7 cellular contexts compared by ENCODE assay signal in the genomic region with DNA sequence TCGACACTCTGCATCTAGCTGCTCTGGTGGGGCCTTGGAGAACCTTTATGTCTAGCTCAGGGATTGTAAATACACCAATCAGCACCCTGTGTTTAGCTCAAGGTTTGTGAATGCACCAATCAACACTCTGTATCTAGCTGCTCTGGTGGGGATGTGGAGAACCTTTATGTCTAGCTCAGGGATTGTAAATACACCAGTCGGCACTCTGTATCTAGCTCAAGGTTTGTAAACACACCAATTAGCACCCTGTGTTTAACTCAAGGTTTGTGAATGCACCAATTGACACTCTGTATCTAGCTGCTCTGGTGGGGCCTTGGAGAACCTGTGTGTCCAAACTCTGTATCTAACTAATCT. TPM values are rescaled to one million over a fixed set of nuclear protein-coding genes. Genes with fewer than 3 reads are reported as not detected.
A peak's percentile ranks its signal among the peaks of the same experiment; 100 is the strongest.
DNase-seq lines count a peak whose midpoint lies in the region; ATAC-seq, FAIRE-seq and TF ChIP-seq lines count a peak whose summit lies in the region.
"Not testable (repeated sequence)": the region's sequence is repeated elsewhere in the genome, so short reads cannot be mapped to it uniquely, and the experiment has no call there.

No MANE protein-coding gene starts in this region.

- peaks cover 68% of the 10 kb centered on the region for H3F3A ChIP-seq in DOHH2 (ENCODE audit: control insufficient read depth, insufficient read depth)

- peak overlapping the region; percentile 99 for H3K27ac ChIP-seq in DOHH2 (ENCODE audit: low read depth, low read length)
- peak overlapping the region; percentile 86 for H3K27ac ChIP-seq in GM12878 (ENCODE audit: control insufficient read depth, insufficient read depth)
- peak overlapping the region; percentile 66 for H3K27ac ChIP-seq in naive thymus-derived CD4-positive, alpha-beta T cell (ENCODE audit: low read depth, low read length)

- TF ChIP-seq POLR2A in GM12878 (IDR thresholded peaks at IDR 0.05; ENCODE audit: low read depth, low read length): not testable (repeated sequence)

- not testable (repeated sequence) for TF ChIP-seq CTCF in DOHH2 (IDR thresholded peaks at IDR 0.05; ENCODE audit: low read depth, low read length, poor library complexity, severe bottlenecking); GM12878 (IDR thresholded peaks at IDR 0.05 in 2 of 3, conservative IDR thresholded peaks at IDR 0.05 in 1 of 3; ENCODE audit: control insufficient read depth in 2 of 3, extremely low read depth in 1 of 3, insufficient read depth in 1 of 3, low read depth in 3 of 3, low read length in 3 of 3)

- H3K9me3 Mint-ChIP-seq in T-cell; activated CD4-positive, alpha-beta memory T cell treated with anti-CD3 and anti-CD28 coated beads, Interleukin-2, amount 10 ng/mL, durations not matched to agents 7 days and 5 days; stimulated activated memory B cell treated with anti-CD40 and anti-IgM and Interleukin-4, amounts not matched to agents 10 μg/mL and 1 μg/mL and 100 μg/mL, for 72 hours: not testable (repeated sequence)
- peaks cover 18% of the 10 kb centered on the region for H3K9me3 Mint-ChIP-seq in activated T-helper 2 cell treated with anti-CD3 and anti-CD28 coated beads, Interferon-gamma antibody, Interleukin-2, Interleukin-4, amounts not matched to agents 10 μg/mL and 5 μg/mL and 100 μg/mL, durations not matched to agents 14 hours and 24 hours and 36 hours
- H3K9me3 Mint-ChIP-seq in naive thymus-derived CD4-positive, alpha-beta T cell: peaks cover 0 to 19% (median 2%) of the 10 kb centered on the region in 11 donors

- not testable (repeated sequence) for H3K9me3 ChIP-seq in DOHH2 (ENCODE audit: control insufficient read depth, insufficient read depth, low read length); GM12878 (replicated peaks; ENCODE audit: control insufficient read depth, insufficient read depth, low read length); naive thymus-derived CD4-positive, alpha-beta T cell (ENCODE audit: control insufficient read depth in 2 of 3, low read length in 3 of 3)

- not testable (repeated sequence) for H3K9ac ChIP-seq in GM12878 (ENCODE audit: control insufficient read depth, insufficient read depth, low read length)

- not testable (repeated sequence) for H3K4me2 ChIP-seq in DOHH2 (ENCODE audit: low read length); GM12878 (ENCODE audit: control insufficient read depth, insufficient read depth)

- H3K27me3 ChIP-seq in DOHH2 (ENCODE audit: control insufficient read depth, low read length); GM12878 (replicated peaks in 1 of 2; ENCODE audit: control insufficient read depth in 2 of 2, insufficient read depth in 2 of 2, low read length in 1 of 2); naive thymus-derived CD4-positive, alpha-beta T cell (ENCODE audit: control insufficient read depth in 2 of 2, insufficient read depth in 2 of 2, low read length in 2 of 2): not testable (repeated sequence)

- H2AFZ ChIP-seq in GM12878 (ENCODE audit: control insufficient read depth, low read depth, low read length): not testable (repeated sequence)

- peak overlapping the region; percentile 14 to 75 (median 47) for H3K4me3 Mint-ChIP-seq in T-cell
- not testable (repeated sequence) for H3K4me3 Mint-ChIP-seq in activated CD4-positive, alpha-beta memory T cell treated with anti-CD3 and anti-CD28 coated beads, Interleukin-2, amount 10 ng/mL, durations not matched to agents 7 days and 5 days; activated T-helper 2 cell treated with anti-CD3 and anti-CD28 coated beads, Interferon-gamma antibody, Interleukin-2, Interleukin-4, amounts not matched to agents 10 μg/mL and 5 μg/mL and 100 μg/mL, durations not matched to agents 14 hours and 24 hours and 36 hours (ENCODE audit: low read depth); stimulated activated memory B cell treated with anti-CD40 and anti-IgM and Interleukin-4, amounts not matched to agents 10 μg/mL and 1 μg/mL and 100 μg/mL, for 72 hours
- H3K4me3 Mint-ChIP-seq in naive thymus-derived CD4-positive, alpha-beta T cell: peak overlapping the region in 7 of 10 donors; percentile 29 to 78 (median 69)

- intact Hi-C loops in activated T-helper 2 cell treated with anti-CD3 and anti-CD28 coated beads, Interferon-gamma antibody, Interleukin-2, Interleukin-4, amounts not matched to agents 10 μg/mL and 5 μg/mL and 100 μg/mL, durations not matched to agents 14 hours and 24 hours and 36 hours (cut with micrococcal nuclease); naive thymus-derived CD4-positive, alpha-beta T cell (cut with micrococcal nuclease): not testable (repeated sequence)
- intact Hi-C loops in GM12878 (cut with micrococcal nuclease; ENCODE audit: unreplicated experiment): loop anchor here (10.0 kb wide), 1 partner anchor 344 kb away; no protein-coding TSS in a partner anchor

- H3K9me2 ChIP-seq in DOHH2 (replicated peaks; ENCODE audit: control insufficient read depth, low read length): not testable (repeated sequence)

- not testable (repeated sequence) for H3K4me3 ChIP-seq in DOHH2 (ENCODE audit: low read length); GM12878; naive thymus-derived CD4-positive, alpha-beta T cell (ENCODE audit: low read length)

- CTCF ChIA-PET in T-cell (lab: Charles Lee): not testable (repeated sequence)
- CTCF ChIA-PET in activated CD4-positive, alpha-beta memory T cell treated with anti-CD3 and anti-CD28 coated beads, Interleukin-2, amount 10 ng/mL, durations not matched to agents 7 days and 5 days (lab: Charles Lee): interaction anchor here (1.0 to 1.1 kb wide), 2 partner anchors 14 to 129 kb away, joined by 3 read pairs; no protein-coding TSS in a partner anchor
- CTCF ChIA-PET in GM12878 (lab: Yijun Ruan, JAX): interaction anchor here (2.1 to 3.8 kb wide), 3 partner anchors 14 to 39 kb away, joined by 9 to 20 read pairs (median 18); no protein-coding TSS in a partner anchor
- CTCF ChIA-PET in naive thymus-derived CD4-positive, alpha-beta T cell (lab: Charles Lee): interaction anchor here (0.7 to 1.3 kb wide), 3 partner anchors 9 to 129 kb away, joined by 3 to 4 read pairs (median 3); no protein-coding TSS in a partner anchor

- WGBS in GM12878 (ENCODE audit: insufficient coverage, insufficient replicate concordance, low lambda C conversion rate, missing lambda C conversion rate): 85% methylated on average over 2 of the region's 2 CpGs

- BruUV-seq in GM12878 (replicated peaks; lab: Mats Ljungman, UMichigan): not testable (repeated sequence)

- H3K36me3 Mint-ChIP-seq in T-cell; stimulated activated memory B cell treated with anti-CD40 and anti-IgM and Interleukin-4, amounts not matched to agents 10 μg/mL and 1 μg/mL and 100 μg/mL, for 72 hours: not testable (repeated sequence)
- peaks cover 42% of the 10 kb centered on the region for H3K36me3 Mint-ChIP-seq in activated CD4-positive, alpha-beta memory T cell treated with anti-CD3 and anti-CD28 coated beads, Interleukin-2, amount 10 ng/mL, durations not matched to agents 7 days and 5 days (ENCODE audit: low read depth)
- peaks cover 36% of the 10 kb centered on the region for H3K36me3 Mint-ChIP-seq in activated T-helper 2 cell treated with anti-CD3 and anti-CD28 coated beads, Interferon-gamma antibody, Interleukin-2, Interleukin-4, amounts not matched to agents 10 μg/mL and 5 μg/mL and 100 μg/mL, durations not matched to agents 14 hours and 24 hours and 36 hours (ENCODE audit: low read depth)
- peaks cover 0 to 30% (median 0%) of the 10 kb centered on the region in 5 donors for H3K36me3 Mint-ChIP-seq in naive thymus-derived CD4-positive, alpha-beta T cell

- peaks cover 27% of the 10 kb centered on the region for H3K36me3 ChIP-seq in DOHH2 (ENCODE audit: control insufficient read depth, low read length)
- not testable (repeated sequence) for H3K36me3 ChIP-seq in GM12878 (ENCODE audit: control insufficient read depth in 2 of 2, insufficient read depth in 2 of 2, low read length in 1 of 2); naive thymus-derived CD4-positive, alpha-beta T cell (ENCODE audit: control insufficient read depth in 2 of 3, insufficient read depth in 3 of 3, low read length in 3 of 3)

- not testable (repeated sequence) for H3K79me2 ChIP-seq in DOHH2 (ENCODE audit: control insufficient read depth, low read length); GM12878 (ENCODE audit: control insufficient read depth, insufficient read depth, low read length)

- FAIRE-seq in GM12878 (lab: Jason Lieb, UNC): not testable (repeated sequence)

- DNase-seq in T-cell; activated CD4-positive, alpha-beta memory T cell treated with anti-CD3 and anti-CD28 coated beads, Interleukin-2, amount 10 ng/mL, durations not matched to agents 7 days and 5 days; activated T-helper 2 cell treated with anti-CD3 and anti-CD28 coated beads, Interferon-gamma antibody, Interleukin-2, Interleukin-4, amounts not matched to agents 10 μg/mL and 5 μg/mL and 100 μg/mL, durations not matched to agents 14 hours and 24 hours and 36 hours (ENCODE audit: low spot score); GM12878 (ENCODE audit: low read depth, low spot score); naive thymus-derived CD4-positive, alpha-beta T cell: not testable (repeated sequence)

- H3K27me3 Mint-ChIP-seq in T-cell; activated CD4-positive, alpha-beta memory T cell treated with anti-CD3 and anti-CD28 coated beads, Interleukin-2, amount 10 ng/mL, durations not matched to agents 7 days and 5 days; activated T-helper 2 cell treated with anti-CD3 and anti-CD28 coated beads, Interferon-gamma antibody, Interleukin-2, Interleukin-4, amounts not matched to agents 10 μg/mL and 5 μg/mL and 100 μg/mL, durations not matched to agents 14 hours and 24 hours and 36 hours (ENCODE audit: low read depth); naive thymus-derived CD4-positive, alpha-beta T cell; stimulated activated memory B cell treated with anti-CD40 and anti-IgM and Interleukin-4, amounts not matched to agents 10 μg/mL and 1 μg/mL and 100 μg/mL, for 72 hours: not testable (repeated sequence)

- in situ Hi-C loops in GM12878 (cut with MboI): not testable (repeated sequence)

- H3K4me1 ChIP-seq in DOHH2 (ENCODE audit: control insufficient read depth, low read length) (peaks cover 96% of the 10 kb centered on the region), GM12878 (ENCODE audit: control insufficient read depth, insufficient read depth, low read length) (peaks cover 70% of the 10 kb centered on the region)
- H3K4me1 ChIP-seq in naive thymus-derived CD4-positive, alpha-beta T cell (ENCODE audit: control insufficient read depth in 2 of 2, insufficient read depth in 2 of 2, low read length in 2 of 2): peaks cover 67 to 69% of the 10 kb centered on the region in 2 donors

- ATAC-seq in T-cell (replicated peaks in 1 of 4); GM12878; naive thymus-derived CD4-positive, alpha-beta T cell; stimulated activated memory B cell treated with anti-CD40 and anti-IgM and Interleukin-4, amounts not matched to agents 10 μg/mL and 1 μg/mL and 100 μg/mL, for 72 hours: not testable (repeated sequence)

- peak overlapping the region; percentile 97 for H3K27ac Mint-ChIP-seq in T-cell
- peak overlapping the region; percentile 90 for H3K27ac Mint-ChIP-seq in activated CD4-positive, alpha-beta memory T cell treated with anti-CD3 and anti-CD28 coated beads, Interleukin-2, amount 10 ng/mL, durations not matched to agents 7 days and 5 days
- H3K27ac Mint-ChIP-seq in activated T-helper 2 cell treated with anti-CD3 and anti-CD28 coated beads, Interferon-gamma antibody, Interleukin-2, Interleukin-4, amounts not matched to agents 10 μg/mL and 5 μg/mL and 100 μg/mL, durations not matched to agents 14 hours and 24 hours and 36 hours: peak overlapping the region; percentile 94
- H3K27ac Mint-ChIP-seq in naive thymus-derived CD4-positive, alpha-beta T cell: peak overlapping the region; percentile 90 to 99 (median 97)
- peak overlapping the region; percentile 99 for H3K27ac Mint-ChIP-seq in stimulated activated memory B cell treated with anti-CD40 and anti-IgM and Interleukin-4, amounts not matched to agents 10 μg/mL and 1 μg/mL and 100 μg/mL, for 72 hours

- SMC1A ChIA-PET in GM12878 (lab: Charles Lee; ENCODE audit: uncharacterized antibody, unreplicated experiment): interaction anchor here (1.5 to 10.2 kb wide), 6 partner anchors 10 to 80 kb away, joined by 4 to 136 read pairs (median 14); no protein-coding TSS in a partner anchor

- RAD21 ChIA-PET in GM12878 (lab: Charles Lee; ENCODE audit: unreplicated experiment): interaction anchor here (1.0 to 4.6 kb wide), 6 partner anchors 14 to 51 kb away, joined by 4 to 34 read pairs (median 8); a partner anchor contains a TSS

- POLR2A ChIA-PET in T-cell (lab: Charles Lee): interaction anchor here in 1 of 2 donors (0.6 kb wide), 1 partner anchor 203 kb away, joined by 4 read pairs; no protein-coding TSS in a partner anchor
- POLR2A ChIA-PET in activated CD4-positive, alpha-beta memory T cell treated with anti-CD3 and anti-CD28 coated beads, Interleukin-2, amount 10 ng/mL, durations not matched to agents 7 days and 5 days (lab: Charles Lee): interaction anchor here (1.0 to 1.9 kb wide), 5 partner anchors 9 to 80 kb away, joined by 3 to 7 read pairs (median 4); a partner anchor contains a TSS
- POLR2A ChIA-PET in GM12878 (lab: Charles Lee): interaction anchor here (1.0 to 9.9 kb wide), 4 partner anchors 8 to 42 kb away, joined by 4 to 126 read pairs (median 6); a partner anchor contains a TSS
- POLR2A ChIA-PET in naive thymus-derived CD4-positive, alpha-beta T cell (lab: Charles Lee): interaction anchor here (0.7 to 1.9 kb wide), 7 partner anchors 11 to 128 kb away, joined by 3 to 5 read pairs (median 3); a partner anchor contains a TSS

- not testable (repeated sequence) for H4K20me1 ChIP-seq in DOHH2 (ENCODE audit: control insufficient read depth, insufficient read depth, low read depth, low read length); GM12878 (ENCODE audit: control insufficient read depth, insufficient read depth)

- H3K4me1 Mint-ChIP-seq in T-cell: peaks cover 83 to 87% (median 83%) of the 10 kb centered on the region in 3 donors
- H3K4me1 Mint-ChIP-seq in activated CD4-positive, alpha-beta memory T cell treated with anti-CD3 and anti-CD28 coated beads, Interleukin-2, amount 10 ng/mL, durations not matched to agents 7 days and 5 days: peaks cover 79% of the 10 kb centered on the region
- peaks cover 72% of the 10 kb centered on the region for H3K4me1 Mint-ChIP-seq in activated T-helper 2 cell treated with anti-CD3 and anti-CD28 coated beads, Interferon-gamma antibody, Interleukin-2, Interleukin-4, amounts not matched to agents 10 μg/mL and 5 μg/mL and 100 μg/mL, durations not matched to agents 14 hours and 24 hours and 36 hours (ENCODE audit: low read depth)
- peaks cover 51 to 90% (median 83%) of the 10 kb centered on the region in 7 donors for H3K4me1 Mint-ChIP-seq in naive thymus-derived CD4-positive, alpha-beta T cell
- H3K4me1 Mint-ChIP-seq in stimulated activated memory B cell treated with anti-CD40 and anti-IgM and Interleukin-4, amounts not matched to agents 10 μg/mL and 1 μg/mL and 100 μg/mL, for 72 hours: peaks cover 89% of the 10 kb centered on the region

- TF ChIP-seq RAD21 in GM12878 (IDR thresholded peaks at IDR 0.05; ENCODE audit: insufficient read depth, low read depth, low read length): not testable (repeated sequence)

- TF ChIP-seq EP300 in GM12878 (IDR thresholded peaks at IDR 0.05; ENCODE audit: borderline replicate concordance in 1 of 2, control insufficient read depth in 1 of 2, low read depth in 2 of 2, low read length in 2 of 2): not testable (repeated sequence)

RNA-seq across cellular contexts. Expression of a gene that starts 19.0 kb away (rescaled TPM):
- total RNA-seq in T-cell: 10 to 100 TPM; 40.3 to 60.9 (median 50.7) TPM
- total RNA-seq in activated CD4-positive, alpha-beta memory T cell treated with anti-CD3 and anti-CD28 coated beads, Interleukin-2, amount 10 ng/mL, durations not matched to agents 7 days and 5 days: 10 to 100 TPM; 85.0 to 86.5 TPM
- total RNA-seq in activated T-helper 2 cell treated with anti-CD3 and anti-CD28 coated beads, Interferon-gamma antibody, Interleukin-2, Interleukin-4, amounts not matched to agents 10 μg/mL and 5 μg/mL and 100 μg/mL, durations not matched to agents 14 hours and 24 hours and 36 hours: 102 and 103 TPM in 2 replicates
- 0.67 and 1.0 TPM in 2 replicates for total RNA-seq in GM12878 (2013; cell fraction: nucleolus; rRNA removed)
- 0.45 and 0.65 TPM in 2 replicates for total RNA-seq in GM12878 (2014; rRNA removed)
- total RNA-seq in GM12878 (2014; rRNA removed; fragmentation: Illumina TruSeq; extraction: Trizol): 0.67 and 0.88 TPM in 2 replicates
- 1.6 TPM in 2 replicates for total RNA-seq in GM12878 (2021)
- polyA plus RNA-seq in GM12878 (2011; ENCODE audit: low read depth): 0.76 TPM
- 2.4 and 3.5 TPM in 2 replicates for polyA plus RNA-seq in GM12878 (2011; rRNA removed)
- 0.88 and 0.99 TPM in 2 replicates for polyA plus RNA-seq in GM12878 (2011; cell fraction: cytosol; rRNA removed)
- 0.90 and 1.3 TPM in 2 replicates for polyA plus RNA-seq in GM12878 (2011; cell fraction: nucleus; rRNA removed)
- 1.3 and 2.3 TPM in 2 replicates for polyA plus RNA-seq in GM12878 (2012)
- polyA plus RNA-seq in GM12878 (2014; fragmentation: Illumina TruSeq; extraction: Trizol): 1.1 and 3.2 TPM in 2 replicates
- polyA plus RNA-seq in GM12878 (2014; fragmentation: Nextera tagmentation; extraction: Ambion mirVana): 1 to 10 TPM in 1 of 2 experiments, under 1 TPM in 1; 0.82 to 1.8 TPM
- 0.71 and 0.85 TPM in 2 replicates for polyA plus RNA-seq in GM12878 (2014; rRNA removed)
- under 1 TPM; 0.67 to 0.72 TPM for polyA plus RNA-seq in GM12878 (2016; fragmentation: Nextera tagmentation; extraction: Ambion mirVana)
- 1.1 and 1.8 TPM in 2 replicates for polyA minus RNA-seq in GM12878 (2011; rRNA and poly(A)+ RNA removed)
- polyA minus RNA-seq in GM12878 (2011; cell fraction: cytosol; rRNA and poly(A)+ RNA removed): 1.2 and 1.6 TPM in 2 replicates
- polyA minus RNA-seq in GM12878 (2011; cell fraction: nucleus; rRNA and poly(A)+ RNA removed): 0.85 and 1.1 TPM in 2 replicates
- total RNA-seq in naive thymus-derived CD4-positive, alpha-beta T cell: 100 to 1,000 TPM in 1 of 5 experiments, 10 to 100 TPM in 4; 43.8 to 108 (median 62.5) TPM
- polyA plus RNA-seq in naive thymus-derived CD4-positive, alpha-beta T cell: 100 to 1,000 TPM; 129 to 135 TPM

RNA-seq across cellular contexts. Expression of a gene that starts 42.4 kb away (rescaled TPM):
- total RNA-seq in T-cell: 10 to 100 TPM; 43.2 to 57.2 (median 47.1) TPM
- 10 to 100 TPM; 50.0 to 51.3 TPM for total RNA-seq in activated CD4-positive, alpha-beta memory T cell treated with anti-CD3 and anti-CD28 coated beads, Interleukin-2, amount 10 ng/mL, durations not matched to agents 7 days and 5 days
- total RNA-seq in activated T-helper 2 cell treated with anti-CD3 and anti-CD28 coated beads, Interferon-gamma antibody, Interleukin-2, Interleukin-4, amounts not matched to agents 10 μg/mL and 5 μg/mL and 100 μg/mL, durations not matched to agents 14 hours and 24 hours and 36 hours: 120 and 123 TPM in 2 replicates
- total RNA-seq in GM12878 (2013; cell fraction: nucleolus; rRNA removed): 63.2 and 66.0 TPM in 2 replicates
- total RNA-seq in GM12878 (2014; rRNA removed): 4.7 and 5.6 TPM in 2 replicates
- 5.4 and 5.5 TPM in 2 replicates for total RNA-seq in GM12878 (2014; rRNA removed; fragmentation: Illumina TruSeq; extraction: Trizol)
- total RNA-seq in GM12878 (2021): 5.8 and 6.1 TPM in 2 replicates
- 7.8 TPM for polyA plus RNA-seq in GM12878 (2011; ENCODE audit: low read depth)
- polyA plus RNA-seq in GM12878 (2011; rRNA removed): 133 and 141 TPM in 2 replicates
- 94.6 and 110 TPM in 2 replicates for polyA plus RNA-seq in GM12878 (2011; cell fraction: cytosol; rRNA removed)
- 35.5 and 39.0 TPM in 2 replicates for polyA plus RNA-seq in GM12878 (2011; cell fraction: nucleus; rRNA removed)
- polyA plus RNA-seq in GM12878 (2012): 11.4 and 20.4 TPM in 2 replicates
- 6.7 and 7.3 TPM in 2 replicates for polyA plus RNA-seq in GM12878 (2014; fragmentation: Illumina TruSeq; extraction: Trizol)
- 1 to 10 TPM; 2.0 to 3.7 TPM for polyA plus RNA-seq in GM12878 (2014; fragmentation: Nextera tagmentation; extraction: Ambion mirVana)
- 3.8 and 5.9 TPM in 2 replicates for polyA plus RNA-seq in GM12878 (2014; rRNA removed)
- 1 to 10 TPM; 4.1 to 4.2 TPM for polyA plus RNA-seq in GM12878 (2016; fragmentation: Nextera tagmentation; extraction: Ambion mirVana)
- polyA minus RNA-seq in GM12878 (2011; rRNA and poly(A)+ RNA removed): 135 and 152 TPM in 2 replicates
- polyA minus RNA-seq in GM12878 (2011; cell fraction: cytosol; rRNA and poly(A)+ RNA removed): 57.1 and 64.0 TPM in 2 replicates
- 21.2 and 30.0 TPM in 2 replicates for polyA minus RNA-seq in GM12878 (2011; cell fraction: nucleus; rRNA and poly(A)+ RNA removed)
- 10 to 100 TPM; 25.1 to 74.4 (median 52.0) TPM for total RNA-seq in naive thymus-derived CD4-positive, alpha-beta T cell
- polyA plus RNA-seq in naive thymus-derived CD4-positive, alpha-beta T cell: 10 to 100 TPM; 33.1 to 34.1 TPM

Comparison
In these comparisons a context has a peak if more than half of its experiments do, and no peak if none do; other contexts are left out.
1. RNA of a gene that starts 19.0 kb away (total RNA-seq): 102 to 103 TPM in activated T-helper 2 cell treated with anti-CD3 and anti-CD28 coated beads, Interferon-gamma antibody, Interleukin-2, Interleukin-4, amounts not matched to agents 10 μg/mL and 5 μg/mL and 100 μg/mL, durations not matched to agents 14 hours and 24 hours and 36 hours, 85.0 to 86.5 TPM in activated CD4-positive, alpha-beta memory T cell treated with anti-CD3 and anti-CD28 coated beads, Interleukin-2, amount 10 ng/mL, durations not matched to agents 7 days and 5 days, 43.8 to 108 TPM in naive thymus-derived CD4-positive, alpha-beta T cell and 40.3 to 60.9 TPM in T-cell; 0.45 to 1.6 TPM in GM12878; every median in the first group is over 10 times any median in the second.
2. Peak in every context shown above with its lines, with median percentiles within 50 percentile points of each other: H3K27ac ChIP-seq and H3K27ac Mint-ChIP-seq.